Comparison of ENCODE assay signal across 11 cellular contexts in genomic region chr10:132574783-132575319, GRCh38. TPM values are rescaled to one million over a fixed set of nuclear protein-coding genes. Genes with fewer than 3 reads are reported as not detected.
DNase-seq lines count a peak whose midpoint lies in the region; ATAC-seq, FAIRE-seq and TF ChIP-seq lines count a peak whose summit lies in the region.
"Had no signal": no experiment of that assay in that cellular context is flagged by ENCODE, and none has a peak within 500 bp of the region (broad histone marks: within the 10 kb centered on the region; RNA-seq: fewer than 3 reads in every experiment).

No MANE protein-coding gene starts in this region.

- intact Hi-C loops in activated B cell treated with CpG ODN at 0.5 μM for 24 hours (cut with micrococcal nuclease) (loop anchor here (1.0 to 5.0 kb wide), 2 partner anchors 62 to 702 kb away; partner anchors contain the start of gene ADAM8), right lobe of liver (cut with DNase I) (loop anchor here (5.0 kb wide), 2 partner anchors 113 to 118 kb away; no protein-coding TSS in a partner anchor)
- intact Hi-C loops in activated CD4-positive, alpha-beta T cell treated with anti-CD3 and anti-CD28 coated beads, Interleukin-2, amount 10 ng/mL, durations not matched to agents 24 days and 14 days (cut with micrococcal nuclease) = loop anchor here (1.0 kb wide), 2 partner anchors 13 to 41 kb away; no protein-coding TSS in a partner anchor

- no peak for FAIRE-seq in A549 (lab: Jason Lieb, UNC)

- H3K27me3 ChIP-seq in right lobe of liver = no peaks in the 10 kb centered on the region

- H3K9me3 Mint-ChIP-seq in activated B cell treated with CpG ODN at 0.5 μM for 24 hours = no peaks in the 10 kb centered on the region
- H3K9me3 Mint-ChIP-seq in activated CD4-positive, alpha-beta T cell treated with anti-CD3 and anti-CD28 coated beads, Interleukin-2, amount 10 ng/mL, durations not matched to agents 24 days and 14 days = no peaks in the 10 kb centered on the region

- no peak for TF ChIP-seq RAD21 in A549 (conservative IDR thresholded peaks at IDR 0.05 in 1 of 2, IDR thresholded peaks at IDR 0.05 in 1 of 2)

- H3K4me1 ChIP-seq in A549 (peaks cover 49% of the 10 kb centered on the region), right lobe of liver (peaks cover 0 to 31% (median 13%) of the 10 kb centered on the region in 4 donors)
- H3K4me1 ChIP-seq: HAP-1 had no signal

- H3K36me3 Mint-ChIP-seq in activated B cell treated with CpG ODN at 0.5 μM for 24 hours (ENCODE audit: low read depth) = peaks cover 2% of the 10 kb centered on the region
- peaks cover 2% of the 10 kb centered on the region for H3K36me3 Mint-ChIP-seq in activated CD4-positive, alpha-beta T cell treated with anti-CD3 and anti-CD28 coated beads, Interleukin-2, amount 10 ng/mL, durations not matched to agents 24 days and 14 days (ENCODE audit: low read depth)

- DNase-seq in A549 (ENCODE audit: low read depth in 1 of 2, low spot score in 1 of 2) (no peak), H4 (ENCODE audit: low spot score) (peak; percentile 69), activated B cell treated with CpG ODN at 0.5 μM for 24 hours (no peak), right lobe of liver (peak in 1 of 3 donors; percentile 60), DMS53 (lab: John Stamatoyannopoulos, UW) (no peak), DMS 273 treated with DMSO at 0.1 percent for 48 hours (lab: John Stamatoyannopoulos, UW) (no peak), NCI-H345 (lab: John Stamatoyannopoulos, UW) (no peak)
- DNase-seq in activated CD4-positive, alpha-beta T cell treated with anti-CD3 and anti-CD28 coated beads, Interleukin-2, amount 10 ng/mL, durations not matched to agents 24 days and 14 days = no peak
- DNase-seq: DND-41, NCI-H2029 treated with DMSO at 0.1 percent for 48 hours had no signal

- H3K9me3 ChIP-seq in A549 (no peaks in the 10 kb centered on the region), right lobe of liver (no peaks in the 10 kb centered on the region)
- H3K9me3 ChIP-seq: HAP-1 had no signal

- no peak for TF ChIP-seq CTCF in A549 (IDR thresholded peaks at IDR 0.05)
- TF ChIP-seq CTCF in activated B cell treated with CpG ODN at 0.5 μM for 24 hours (IDR thresholded peaks at IDR 0.05) = no peak
- TF ChIP-seq CTCF in right lobe of liver (IDR thresholded peaks at IDR 0.05) = no peak

- peak overlapping the region; percentile 84 for H3K27ac Mint-ChIP-seq in activated B cell treated with CpG ODN at 0.5 μM for 24 hours
- no peak overlapping the region for H3K27ac Mint-ChIP-seq in activated CD4-positive, alpha-beta T cell treated with anti-CD3 and anti-CD28 coated beads, Interleukin-2, amount 10 ng/mL, durations not matched to agents 24 days and 14 days

- H3K4me1 Mint-ChIP-seq in activated B cell treated with CpG ODN at 0.5 μM for 24 hours = peaks cover 29% of the 10 kb centered on the region
- H3K4me1 Mint-ChIP-seq in activated CD4-positive, alpha-beta T cell treated with anti-CD3 and anti-CD28 coated beads, Interleukin-2, amount 10 ng/mL, durations not matched to agents 24 days and 14 days = peaks cover 17% of the 10 kb centered on the region

- no peaks in the 10 kb centered on the region for H3K27me3 Mint-ChIP-seq in activated B cell treated with CpG ODN at 0.5 μM for 24 hours
- peaks cover 7% of the 10 kb centered on the region for H3K27me3 Mint-ChIP-seq in activated CD4-positive, alpha-beta T cell treated with anti-CD3 and anti-CD28 coated beads, Interleukin-2, amount 10 ng/mL, durations not matched to agents 24 days and 14 days

- peak overlapping the region; percentile 57 for H3K4me2 ChIP-seq in A549

- peak in 1 of 2 experiments; percentile 2; a peak in 1 of 6 replicates for ATAC-seq in A549
- ATAC-seq in activated B cell treated with CpG ODN at 0.5 μM for 24 hours (ENCODE audit: low read depth) = no peak
- ATAC-seq in right lobe of liver = peak; percentile 2 to 35 (median 14)

- TF ChIP-seq EP300 in A549 (IDR thresholded peaks at IDR 0.05) = no peak

- H3K4me3 ChIP-seq in A549 (no peak overlapping the region), right lobe of liver (no peak overlapping the region)
- H3K4me3 ChIP-seq: HAP-1 had no signal

- 71% methylated on average over 14 of the region's 19 CpGs for WGBS in A549 (ENCODE audit: missing lambda C conversion rate)
- 30% methylated on average over 2 of the region's 19 CpGs for WGBS in right lobe of liver (ENCODE audit: insufficient coverage, low coverage, low lambda C conversion rate, missing lambda C conversion rate)

- no peaks in the 10 kb centered on the region for H3K36me3 ChIP-seq in right lobe of liver
- H3K36me3 ChIP-seq: HAP-1 had no signal

- CTCF ChIA-PET in A549 (lab: Yijun Ruan, JAX) = interaction anchor here (1.2 to 8.4 kb wide), 4 partner anchors 80 to 120 kb away, joined by 3 to 133 read pairs (median 10); no protein-coding TSS in a partner anchor
- CTCF ChIA-PET in activated B cell treated with CpG ODN at 0.5 μM for 24 hours (lab: Charles Lee) = interaction anchor here (0.8 kb wide), 1 partner anchor 18 kb away, joined by 3 read pairs; no protein-coding TSS in a partner anchor

- peak overlapping the region; percentile 74 for H3K4me3 Mint-ChIP-seq in activated B cell treated with CpG ODN at 0.5 μM for 24 hours
- H3K4me3 Mint-ChIP-seq in activated CD4-positive, alpha-beta T cell treated with anti-CD3 and anti-CD28 coated beads, Interleukin-2, amount 10 ng/mL, durations not matched to agents 24 days and 14 days = no peak overlapping the region

- TF ChIP-seq POLR2A in A549 (IDR thresholded peaks at IDR 0.05; ENCODE audit: low read length) (no peak), right lobe of liver (IDR thresholded peaks at IDR 0.05) (no peak)

- POLR2A ChIA-PET in A549 (lab: Yijun Ruan, JAX) = no interaction called here
- POLR2A ChIA-PET in activated B cell treated with CpG ODN at 0.5 μM for 24 hours (lab: Charles Lee) = interaction anchor here (0.7 to 2.2 kb wide), 6 partner anchors 16 to 123 kb away, joined by 3 to 16 read pairs (median 4); no protein-coding TSS in a partner anchor

- H3K27ac ChIP-seq in A549 (peak overlapping the region in 1 of 2 experiments; percentile 65; a peak in 2 of 6 replicates), right lobe of liver (peak overlapping the region in 2 of 3 donors; percentile 1 to 35)

TF ChIP-seq in A549, 52 proteins besides CTCF, POLR2A, EP300 and RAD21 (continues in another document):
- TF ChIP-seq CHD2 (IDR thresholded peaks at IDR 0.05; ENCODE audit: low read length, partially characterized antibody) (no peak), HOXB13 (CRISPR knock-in tag; IDR thresholded peaks at IDR 0.05; ENCODE audit: low read depth) (no peak), PHF8 (IDR thresholded peaks at IDR 0.05; ENCODE audit: borderline replicate concordance, low read depth) (no peak), NR3C1 (IDR thresholded peaks at IDR 0.05) (no peak), USF2 (IDR thresholded peaks at IDR 0.05) (no peak), TP53 (CRISPR knock-in tag; IDR thresholded peaks at IDR 0.05) (no peak), BCL3 (IDR thresholded peaks at IDR 0.05) (no peak), BHLHE40 (IDR thresholded peaks at IDR 0.05; ENCODE audit: low read depth, low read length) (no peak), TFCP2L1 (CRISPR knock-in tag; IDR thresholded peaks at IDR 0.05) (no peak), MAX (IDR thresholded peaks at IDR 0.05) (no peak)

RNA-seq across cellular contexts. Expression of gene INPP5A, which starts 37.3 kb away (rescaled TPM):
- polyA plus RNA-seq in A549 (2011; rRNA removed) = 12.0 and 13.7 TPM in 2 replicates
- polyA plus RNA-seq in A549 (2012; cell fraction: cytosol; rRNA removed) = 10.7 and 11.9 TPM in 2 replicates
- 7.8 and 8.6 TPM in 2 replicates for polyA plus RNA-seq in A549 (2012; cell fraction: nucleus; rRNA removed)
- 11.5 to 15.1 TPM (median 12.3 TPM) in 3 replicates for polyA plus RNA-seq in A549 (2017; fragmentation: RNase III; extraction: RNeasy Plus Mini Kit Qiagen cat#74134 plus additional on column Dnase treatment)
- 12.6 and 19.2 TPM in 2 replicates for polyA minus RNA-seq in A549 (2011; rRNA and poly(A)+ RNA removed)
- total RNA-seq in H4 (2014; rRNA removed; shearing (Covaris generic)) = 15.8 and 21.0 TPM in 2 replicates
- total RNA-seq in activated B cell treated with CpG ODN at 0.5 μM for 24 hours = 20.5 and 24.9 TPM in 2 replicates
- 10 to 100 TPM; 12.5 to 24.6 (median 16.9) TPM for total RNA-seq in right lobe of liver
- 10.3 and 10.5 TPM in 2 replicates for total RNA-seq in activated CD4-positive, alpha-beta T cell treated with anti-CD3 and anti-CD28 coated beads, Interleukin-2, amount 10 ng/mL, durations not matched to agents 24 days and 14 days
